In genomic region chr5:132363431-132364112, GRCh38 we compare ENCODE assay signal across 10 cellular contexts. TPM values are rescaled to one million over a fixed set of nuclear protein-coding genes. Genes with fewer than 3 reads are reported as not detected.
DNase-seq lines count a peak whose midpoint lies in the region; ATAC-seq and TF ChIP-seq lines count a peak whose summit lies in the region.
"Had no signal": no experiment of that assay in that cellular context is flagged by ENCODE, and none has a peak within 500 bp of the region (broad histone marks: within the 10 kb centered on the region; RNA-seq: fewer than 3 reads in every experiment).

No MANE protein-coding gene starts in this region.

- peak; percentile 89 for TF ChIP-seq EP300 in esophagus muscularis mucosa (IDR thresholded peaks at IDR 0.05)

- H3K36me3 ChIP-seq in esophagus muscularis mucosa (peaks cover 0 to 5% (median 0%) of the 10 kb centered on the region in 4 donors), Caco-2 (ENCODE audit: control insufficient read depth, insufficient read depth, low read length) (peaks cover 3% of the 10 kb centered on the region)

- H3K4me1 ChIP-seq in esophagus muscularis mucosa (peaks cover 14 to 22% (median 22%) of the 10 kb centered on the region in 4 donors), Caco-2 (peaks cover 41% of the 10 kb centered on the region)

- no peak for TF ChIP-seq CTCF in esophagus muscularis mucosa (IDR thresholded peaks at IDR 0.05)
- TF ChIP-seq CTCF in Caco-2 (IDR thresholded peaks at IDR 0.05; ENCODE audit: insufficient read depth in 1 of 2, low read depth in 1 of 2, low read length in 1 of 2, severe bottlenecking in 1 of 2, unreplicated experiment in 1 of 2), result no peak

- no TSS peak for BruUV-seq in Caco-2 (replicated peaks; lab: Mats Ljungman, UMichigan)

- no peaks in the 10 kb centered on the region for H3K9me3 Mint-ChIP-seq in stimulated activated naive B cell treated with anti-CD40 and anti-IgM and Interleukin-4, amounts not matched to agents 10 μg/mL and 1 μg/mL and 100 μg/mL, for 72 hours
- no peaks in the 10 kb centered on the region for H3K9me3 Mint-ChIP-seq in Caco-2 (ENCODE audit: unreplicated experiment)

- H3K27ac ChIP-seq in esophagus muscularis mucosa (replicated peaks in 1 of 4), result peak overlapping the region; percentile 23 to 79 (median 68)
- H3K27ac ChIP-seq: VCaP had no signal

- H3K9me3 ChIP-seq in esophagus muscularis mucosa (no peaks in the 10 kb centered on the region), Caco-2 (peaks cover 6% of the 10 kb centered on the region)

- H3K4me3 Mint-ChIP-seq in stimulated activated naive B cell treated with anti-CD40 and anti-IgM and Interleukin-4, amounts not matched to agents 10 μg/mL and 1 μg/mL and 100 μg/mL, for 72 hours, result no peak overlapping the region
- no peak overlapping the region for H3K4me3 Mint-ChIP-seq in Caco-2 (ENCODE audit: unreplicated experiment)

- H3K36me3 Mint-ChIP-seq in stimulated activated naive B cell treated with anti-CD40 and anti-IgM and Interleukin-4, amounts not matched to agents 10 μg/mL and 1 μg/mL and 100 μg/mL, for 72 hours, result peaks cover 14 to 17% of the 10 kb centered on the region in 2 donors
- H3K36me3 Mint-ChIP-seq in Caco-2 (ENCODE audit: insufficient read depth, unreplicated experiment), result peaks cover 12% of the 10 kb centered on the region

- no peaks in the 10 kb centered on the region for H3K4me1 Mint-ChIP-seq in stimulated activated naive B cell treated with anti-CD40 and anti-IgM and Interleukin-4, amounts not matched to agents 10 μg/mL and 1 μg/mL and 100 μg/mL, for 72 hours
- H3K4me1 Mint-ChIP-seq in Caco-2 (ENCODE audit: low read depth, unreplicated experiment), result peaks cover 7% of the 10 kb centered on the region

- intact Hi-C loops in esophagus muscularis mucosa (cut with DNase I) (no loop called here), Caco-2 (cut with micrococcal nuclease; ENCODE audit: unreplicated experiment) (no loop called here)

- H3K4me3 ChIP-seq in esophagus muscularis mucosa, result no peak overlapping the region
- no peak overlapping the region for H3K4me3 ChIP-seq in Caco-2 (ENCODE audit: low read depth, low read length)

- no peak for ATAC-seq in stimulated activated naive B cell treated with anti-CD40 and anti-IgM and Interleukin-4, amounts not matched to agents 10 μg/mL and 1 μg/mL and 100 μg/mL, for 72 hours (replicated peaks)

- TF ChIP-seq POLR2A in esophagus muscularis mucosa (IDR thresholded peaks at IDR 0.05; ENCODE audit: low read depth), result no peak

- H3K27ac Mint-ChIP-seq in stimulated activated naive B cell treated with anti-CD40 and anti-IgM and Interleukin-4, amounts not matched to agents 10 μg/mL and 1 μg/mL and 100 μg/mL, for 72 hours, result no peak overlapping the region
- no peak overlapping the region for H3K27ac Mint-ChIP-seq in Caco-2 (ENCODE audit: unreplicated experiment)

- CTCF ChIA-PET in Caco-2 (lab: Charles Lee), result no interaction called here

- no peaks in the 10 kb centered on the region for H3K27me3 Mint-ChIP-seq in stimulated activated naive B cell treated with anti-CD40 and anti-IgM and Interleukin-4, amounts not matched to agents 10 μg/mL and 1 μg/mL and 100 μg/mL, for 72 hours
- no peaks in the 10 kb centered on the region for H3K27me3 Mint-ChIP-seq in Caco-2 (ENCODE audit: insufficient read depth, unreplicated experiment)

- POLR2A ChIA-PET in Caco-2 (lab: Charles Lee), result no interaction called here

- in situ Hi-C loops in G401 (cut with HindIII; ENCODE audit: low sequenced_read_pairs), result no loop called here

- H3K27me3 ChIP-seq in esophagus muscularis mucosa, result no peaks in the 10 kb centered on the region
- no peaks in the 10 kb centered on the region for H3K27me3 ChIP-seq in Caco-2 (replicated peaks; ENCODE audit: control insufficient read depth, insufficient read depth, low read length)

- peak; percentile 71 for DNase-seq in G401 (ENCODE audit: low spot score)
- peak; percentile 93 for DNase-seq in NCI-H226
- no peak for DNase-seq in esophagus muscularis mucosa (ENCODE audit: extremely low spot score)
- DNase-seq in pulmonary artery endothelial cell (ENCODE audit: low read depth, low spot score), result peak; percentile 27
- no peak for DNase-seq in stimulated activated naive B cell treated with anti-CD40 and anti-IgM and Interleukin-4, amounts not matched to agents 10 μg/mL and 1 μg/mL and 100 μg/mL, for 72 hours
- DNase-seq in iPS-NIHi11 (ENCODE audit: low spot score), result no peak
- no peak for DNase-seq in SHP77 treated with DMSO at 0.1 percent for 48 hours (lab: John Stamatoyannopoulos, UW)
- DNase-seq in Caco-2, result no peak
- DNase-seq: effector memory CD4-positive, alpha-beta T cell had no signal

- 56% methylated on average over 7 of the region's 7 CpGs for WGBS in esophagus muscularis mucosa

RNA-seq across cellular contexts. Expression of gene SLC22A5, which starts 5.9 kb away (rescaled TPM):
- 5.3 and 5.4 TPM in 2 replicates for total RNA-seq in G401 (2014; rRNA removed; shearing (Covaris generic))
- total RNA-seq in esophagus muscularis mucosa, result 1 to 10 TPM; 6.2 to 8.8 (median 7.5) TPM
- total RNA-seq in pulmonary artery endothelial cell, result 2.8 and 3.8 TPM in 2 replicates
- total RNA-seq in Caco-2 (2022), result 19.1 and 20.2 TPM in 2 replicates

Comparison
In these comparisons a context has a peak if more than half of its experiments do, and no peak if none do; other contexts are left out.
1. DNase-seq: peak in G401 (single experiment), NCI-H226 (single experiment) and pulmonary artery endothelial cell (single experiment); none in esophagus muscularis mucosa (single experiment), stimulated activated naive B cell treated with anti-CD40 and anti-IgM and Interleukin-4, amounts not matched to agents 10 μg/mL and 1 μg/mL and 100 μg/mL, for 72 hours (single experiment), iPS-NIHi11 (single experiment), SHP77 treated with DMSO at 0.1 percent for 48 hours (single experiment) and Caco-2 (0 of 2).